Comparison of ENCODE assay signal across 10 cellular contexts in genomic region chr9:109816490-109816889, GRCh38. TPM values are rescaled to one million over a fixed set of nuclear protein-coding genes. Genes with fewer than 3 reads are reported as not detected.
DNase-seq lines count a peak whose midpoint lies in the region; ATAC-seq and TF ChIP-seq lines count a peak whose summit lies in the region.
"Had no signal": no experiment of that assay in that cellular context is flagged by ENCODE, and none has a peak within 500 bp of the region (broad histone marks: within the 10 kb centered on the region; RNA-seq: fewer than 3 reads in every experiment).

No MANE protein-coding gene starts in this region.

- no peak for DNase-seq in Right ventricle myocardium inferior (ENCODE audit: missing footprints)
- DNase-seq in cardiac septum (ENCODE audit: low spot score): no peak
- peak in 2 of 4 donors; percentile 26 to 50 for DNase-seq in body of pancreas
- peak; percentile 74 for DNase-seq in islet precursor cell
- DNase-seq in aorta: no peak
- DNase-seq in germinal center (ENCODE audit: low spot score): no peak
- DNase-seq in activated CD4-positive, alpha-beta memory T cell treated with anti-CD3 and anti-CD28 coated beads, Interleukin-2, amount 10 ng/mL, durations not matched to agents 7 days and 5 days: no peak
- DNase-seq in NCI-H510A treated with DMSO at 0.1 percent for 48 hours (lab: John Stamatoyannopoulos, UW): no peak
- DNase-seq: C1 segment of cervical spinal cord had no signal

- no peak overlapping the region for H3K4me3 Mint-ChIP-seq in activated CD4-positive, alpha-beta memory T cell treated with anti-CD3 and anti-CD28 coated beads, Interleukin-2, amount 10 ng/mL, durations not matched to agents 7 days and 5 days
- H3K4me3 Mint-ChIP-seq: activated T-helper 17 cell treated with anti-CD3 and anti-CD28 coated beads, Interleukin-2, amount 50 U/mL, for 72 hours had no signal

- H3K27ac Mint-ChIP-seq in activated CD4-positive, alpha-beta memory T cell treated with anti-CD3 and anti-CD28 coated beads, Interleukin-2, amount 10 ng/mL, durations not matched to agents 7 days and 5 days: no peak overlapping the region
- H3K27ac Mint-ChIP-seq: activated T-helper 17 cell treated with anti-CD3 and anti-CD28 coated beads, Interleukin-2, amount 50 U/mL, for 72 hours had no signal

- H3K27ac ChIP-seq in body of pancreas (no peak overlapping the region), aorta (ENCODE audit: low read depth in 1 of 2, low read length in 2 of 2) (peak overlapping the region; percentile 86 to 92)

- H3K4me1 ChIP-seq in body of pancreas (no peaks in the 10 kb centered on the region), aorta (ENCODE audit: control insufficient read depth in 1 of 2, insufficient read depth in 2 of 2, low read length in 2 of 2) (peaks cover 0 to 8% of the 10 kb centered on the region in 2 donors)

- no peak for TF ChIP-seq POLR2A in body of pancreas (IDR thresholded peaks at IDR 0.05)

- CTCF ChIA-PET in activated CD4-positive, alpha-beta memory T cell treated with anti-CD3 and anti-CD28 coated beads, Interleukin-2, amount 10 ng/mL, durations not matched to agents 7 days and 5 days (lab: Charles Lee): interaction anchor here (0.6 to 3.3 kb wide), 7 partner anchors 10 to 789 kb away, joined by 3 to 26 read pairs (median 3); no protein-coding TSS in a partner anchor

- no peaks in the 10 kb centered on the region for H3K36me3 ChIP-seq in body of pancreas (replicated peaks in 1 of 2; ENCODE audit: insufficient read depth in 1 of 2, low read depth in 2 of 2)
- H3K36me3 ChIP-seq in aorta (ENCODE audit: control insufficient read depth in 1 of 2, insufficient read depth in 2 of 2, low read length in 1 of 2): no peaks in the 10 kb centered on the region

- H3K4me3 ChIP-seq in body of pancreas: no peak overlapping the region
- no peak overlapping the region for H3K4me3 ChIP-seq in aorta (ENCODE audit: low read length in 2 of 2)

- H3K36me3 Mint-ChIP-seq in activated CD4-positive, alpha-beta memory T cell treated with anti-CD3 and anti-CD28 coated beads, Interleukin-2, amount 10 ng/mL, durations not matched to agents 7 days and 5 days (ENCODE audit: low read depth): no peaks in the 10 kb centered on the region

- intact Hi-C loops in Right ventricle myocardium inferior (cut with DNase I) (loop anchor here (2.0 to 10.0 kb wide), 4 partner anchors 36 to 338 kb away; partner anchors contain the start of gene PALM2AKAP2), cardiac septum (cut with DNase I) (loop anchor here (2.0 to 5.0 kb wide), 3 partner anchors 36 to 109 kb away; partner anchors contain the start of gene PALM2AKAP2), body of pancreas (cut with DNase I) (loop anchor here (10.0 kb wide), 1 partner anchor 242 kb away; no protein-coding TSS in a partner anchor), aorta (cut with DNase I) (loop anchor here (5.0 kb wide), 3 partner anchors 34 to 239 kb away; partner anchors contain the start of gene PALM2AKAP2 (in 2 of the 2))

- H3K4me1 Mint-ChIP-seq in activated CD4-positive, alpha-beta memory T cell treated with anti-CD3 and anti-CD28 coated beads, Interleukin-2, amount 10 ng/mL, durations not matched to agents 7 days and 5 days: peaks cover 4% of the 10 kb centered on the region
- H3K4me1 Mint-ChIP-seq: activated T-helper 17 cell treated with anti-CD3 and anti-CD28 coated beads, Interleukin-2, amount 50 U/mL, for 72 hours had no signal

- no peaks in the 10 kb centered on the region for H3K9me3 Mint-ChIP-seq in activated CD4-positive, alpha-beta memory T cell treated with anti-CD3 and anti-CD28 coated beads, Interleukin-2, amount 10 ng/mL, durations not matched to agents 7 days and 5 days
- H3K9me3 Mint-ChIP-seq: activated T-helper 17 cell treated with anti-CD3 and anti-CD28 coated beads, Interleukin-2, amount 50 U/mL, for 72 hours had no signal

- H3K27me3 Mint-ChIP-seq in activated CD4-positive, alpha-beta memory T cell treated with anti-CD3 and anti-CD28 coated beads, Interleukin-2, amount 10 ng/mL, durations not matched to agents 7 days and 5 days: peaks cover 14% of the 10 kb centered on the region

- H3K27me3 ChIP-seq in body of pancreas (no peaks in the 10 kb centered on the region), aorta (ENCODE audit: control insufficient read depth in 1 of 2, insufficient read depth in 2 of 2, low read length in 1 of 2) (no peaks in the 10 kb centered on the region)

- 31 to 44% methylated on average over 4 of the region's 4 CpGs for WGBS in body of pancreas, 2 donors
- 5 to 6% methylated on average over 4 of the region's 4 CpGs for WGBS in aorta, 2 donors

- ATAC-seq in Right ventricle myocardium inferior (peak; percentile 86), body of pancreas (peak; percentile 70), aorta (ENCODE audit: low FRiP score) (peak; percentile 84)
- ATAC-seq: activated T-helper 17 cell treated with anti-CD3 and anti-CD28 coated beads, Interleukin-2, amount 50 U/mL, for 72 hours had no signal

- H3K9me3 ChIP-seq in body of pancreas (no peaks in the 10 kb centered on the region), aorta (ENCODE audit: control insufficient read depth, low read length) (no peaks in the 10 kb centered on the region)

- POLR2A ChIA-PET in activated CD4-positive, alpha-beta memory T cell treated with anti-CD3 and anti-CD28 coated beads, Interleukin-2, amount 10 ng/mL, durations not matched to agents 7 days and 5 days (lab: Charles Lee): no interaction called here

- no peak for TF ChIP-seq CTCF in body of pancreas (IDR thresholded peaks at IDR 0.05)

RNA-seq across cellular contexts. Expression of gene PALM2AKAP2, which starts 36.5 kb away (rescaled TPM):
- total RNA-seq in Right ventricle myocardium inferior (90.1 TPM), cardiac septum (165 TPM), body of pancreas (1 to 10 TPM in 1 of 2 donors, under 1 TPM in 1; 0.99 to 2.1 TPM), aorta (100 to 1,000 TPM in 1 of 2 donors, 10 to 100 TPM in 1; 58.1 to 155 TPM)
- 1 to 10 TPM; 4.5 to 5.6 TPM for polyA plus RNA-seq in aorta
- total RNA-seq in activated CD4-positive, alpha-beta memory T cell treated with anti-CD3 and anti-CD28 coated beads, Interleukin-2, amount 10 ng/mL, durations not matched to agents 7 days and 5 days: not detected

Comparison
In these comparisons a context has a peak if more than half of its experiments do, and no peak if none do; other contexts are left out.
1. H3K27ac ChIP-seq: peak in aorta (2 of 2); none in body of pancreas (0 of 4).
2. RNA of gene PALM2AKAP2, which starts 36.5 kb away (total RNA-seq): 165 TPM in cardiac septum (single experiment), 58.1 to 155 TPM in aorta and 90.1 TPM in Right ventricle myocardium inferior (single experiment); 0.99 to 2.1 TPM in body of pancreas and not detected in activated CD4-positive, alpha-beta memory T cell treated with anti-CD3 and anti-CD28 coated beads, Interleukin-2, amount 10 ng/mL, durations not matched to agents 7 days and 5 days; every median in the first group is over 10 times any median in the second.
3. Peak in every context shown above with its lines, with median percentiles within 50 percentile points of each other: ATAC-seq.